ENCODE assay signal across 15 cellular contexts in genomic region chr6:71412559-71412958, GRCh38.
DNase-seq lines count a peak whose midpoint lies in the region; ATAC-seq and TF ChIP-seq lines count a peak whose summit lies in the region.
"Had no signal": no experiment of that assay in that cellular context is flagged by ENCODE, and none has a peak within 500 bp of the region (broad histone marks: within the 10 kb centered on the region; RNA-seq: fewer than 3 reads in every experiment).

No MANE protein-coding gene starts in this region.

- peak overlapping the region; percentile 1 for H3K4me3 Mint-ChIP-seq in nephron progenitor cell
- H3K4me3 Mint-ChIP-seq in activated CD8-positive, alpha-beta T cell treated with anti-CD3 and anti-CD28 coated beads for 36 hours, result no peak overlapping the region
- H3K4me3 Mint-ChIP-seq: activated T-helper 17 cell treated with anti-CD3 and anti-CD28 coated beads, Interleukin-2, amount 50 U/mL, for 72 hours had no signal

- H3K9me3 ChIP-seq in SJSA1 (replicated peaks) (no peaks in the 10 kb centered on the region), fibroblast of lung (ENCODE audit: control insufficient read depth, insufficient read depth, low read depth, low read length) (no peaks in the 10 kb centered on the region)
- H3K9me3 ChIP-seq: neutrophil had no signal

- peak overlapping the region; percentile 71 for H2AFZ ChIP-seq in fibroblast of lung (ENCODE audit: low read length)

- H3K27ac Mint-ChIP-seq in nephron progenitor cell, result peak overlapping the region; percentile 64
- no peak overlapping the region for H3K27ac Mint-ChIP-seq in activated CD8-positive, alpha-beta T cell treated with anti-CD3 and anti-CD28 coated beads for 36 hours
- H3K27ac Mint-ChIP-seq: activated T-helper 17 cell treated with anti-CD3 and anti-CD28 coated beads, Interleukin-2, amount 50 U/mL, for 72 hours had no signal

- no peak for TF ChIP-seq CTCF in 22Rv1 (IDR thresholded peaks at IDR 0.05)
- no peak for TF ChIP-seq CTCF in fibroblast of lung (conservative IDR thresholded peaks at IDR 0.05 in 1 of 2, IDR thresholded peaks at IDR 0.05 in 1 of 2; ENCODE audit: low read depth in 1 of 2, low read length in 2 of 2)
- TF ChIP-seq CTCF in nephron progenitor cell (IDR thresholded peaks at IDR 0.05), result no peak
- no peak for TF ChIP-seq CTCF in activated CD8-positive, alpha-beta T cell treated with anti-CD3 and anti-CD28 coated beads for 36 hours (IDR thresholded peaks at IDR 0.05)

- H3K4me1 ChIP-seq in SJSA1 (replicated peaks), result peaks cover 39% of the 10 kb centered on the region
- H3K4me1 ChIP-seq in fibroblast of lung (ENCODE audit: control insufficient read depth, extremely low read depth, insufficient read depth, low read length), result peaks cover 8% of the 10 kb centered on the region

- no peaks in the 10 kb centered on the region for H4K20me1 ChIP-seq in fibroblast of lung (ENCODE audit: control insufficient read depth, extremely low read depth, insufficient read depth, low read length)

- peaks cover 9% of the 10 kb centered on the region for H3K27me3 Mint-ChIP-seq in nephron progenitor cell (ENCODE audit: low read depth, poor library complexity)
- peaks cover 17% of the 10 kb centered on the region for H3K27me3 Mint-ChIP-seq in activated CD8-positive, alpha-beta T cell treated with anti-CD3 and anti-CD28 coated beads for 36 hours

- CTCF ChIA-PET in activated CD8-positive, alpha-beta T cell treated with anti-CD3 and anti-CD28 coated beads for 36 hours (lab: Charles Lee), result no interaction called here

- peaks cover 59% of the 10 kb centered on the region for H3K36me3 Mint-ChIP-seq in nephron progenitor cell (ENCODE audit: low read depth)
- no peaks in the 10 kb centered on the region for H3K36me3 Mint-ChIP-seq in activated CD8-positive, alpha-beta T cell treated with anti-CD3 and anti-CD28 coated beads for 36 hours (ENCODE audit: low read depth)

- H3K9ac ChIP-seq in fibroblast of lung (ENCODE audit: insufficient read depth, low read length), result no peak overlapping the region

- H3K36me3 ChIP-seq in SJSA1 (peaks cover 67% of the 10 kb centered on the region), fibroblast of lung (ENCODE audit: control insufficient read depth, insufficient read depth, low read length) (no peaks in the 10 kb centered on the region)
- H3K36me3 ChIP-seq: neutrophil had no signal

- intact Hi-C loops in activated CD8-positive, alpha-beta T cell treated with anti-CD3 and anti-CD28 coated beads for 36 hours (cut with micrococcal nuclease), result no loop called here
- intact Hi-C loops in left colon (cut with DNase I, micrococcal nuclease), result no loop called here

- H3K79me2 ChIP-seq in fibroblast of lung (ENCODE audit: control insufficient read depth, insufficient read depth, low read length), result peaks cover 38% of the 10 kb centered on the region

- H3K9me3 Mint-ChIP-seq in nephron progenitor cell, result no peaks in the 10 kb centered on the region
- no peaks in the 10 kb centered on the region for H3K9me3 Mint-ChIP-seq in activated CD8-positive, alpha-beta T cell treated with anti-CD3 and anti-CD28 coated beads for 36 hours
- H3K9me3 Mint-ChIP-seq: activated T-helper 17 cell treated with anti-CD3 and anti-CD28 coated beads, Interleukin-2, amount 50 U/mL, for 72 hours had no signal

- no peak overlapping the region for H3K4me3 ChIP-seq in SJSA1
- peak overlapping the region in 3 of 4 experiments; percentile 21 to 42 (median 30) for H3K4me3 ChIP-seq in fibroblast of lung (replicated peaks in 1 of 4; ENCODE audit: control extremely low read depth in 1 of 4, insufficient read depth in 1 of 4, low read depth in 3 of 4, low read length in 4 of 4)
- H3K4me3 ChIP-seq: SK-N-MC had no signal

- DNase-seq in SJSA1 (ENCODE audit: low read depth in 1 of 2, low spot score in 2 of 2) (no peak), fibroblast of lung (ENCODE audit: low read depth in 2 of 2) (peak in 1 of 2 donors; percentile 60), nephron progenitor cell (peak; percentile 19), NCI-H82 (lab: John Stamatoyannopoulos, UW) (no peak), left colon (no peak)
- DNase-seq in activated CD8-positive, alpha-beta T cell treated with anti-CD3 and anti-CD28 coated beads for 36 hours, result no peak
- no peak for DNase-seq in stimulated activated CD4-positive, alpha-beta T cell treated with anti-CD3 and anti-CD28 coated beads, Interleukin-2, amount 100 ng/mL, for 48 hours
- DNase-seq: activated CD4-positive, CD25-positive, alpha-beta regulatory T cell treated with anti-CD3 and anti-CD28 coated beads, Interleukin-2, amount 50 U/mL, for 72 hours; hypothalamus; NCI-H69; stimulated activated CD4-positive, alpha-beta T cell treated with anti-CD3 and anti-CD28 coated beads, Interleukin-4, amount 100 ng/mL, for 24 hours had no signal

- H3K27me3 ChIP-seq in SJSA1 (replicated peaks), result no peaks in the 10 kb centered on the region
- H3K27me3 ChIP-seq in fibroblast of lung (ENCODE audit: control insufficient read depth, insufficient read depth, low read length), result no peaks in the 10 kb centered on the region

- peaks cover 35% of the 10 kb centered on the region for H3K4me1 Mint-ChIP-seq in nephron progenitor cell
- peaks cover 5% of the 10 kb centered on the region for H3K4me1 Mint-ChIP-seq in activated CD8-positive, alpha-beta T cell treated with anti-CD3 and anti-CD28 coated beads for 36 hours (ENCODE audit: low read depth)
- H3K4me1 Mint-ChIP-seq: activated T-helper 17 cell treated with anti-CD3 and anti-CD28 coated beads, Interleukin-2, amount 50 U/mL, for 72 hours had no signal

- ATAC-seq in activated CD8-positive, alpha-beta T cell treated with anti-CD3 and anti-CD28 coated beads for 36 hours, result no peak
- no peak for ATAC-seq in left colon
- ATAC-seq: activated T-helper 17 cell treated with anti-CD3 and anti-CD28 coated beads, Interleukin-2, amount 50 U/mL, for 72 hours had no signal

- POLR2A ChIA-PET in activated CD8-positive, alpha-beta T cell treated with anti-CD3 and anti-CD28 coated beads for 36 hours (lab: Charles Lee), result no interaction called here

- H3K27ac ChIP-seq in 22Rv1 (peak overlapping the region; percentile 53), SJSA1 (peak overlapping the region; percentile 5; the same call in 1 of the 2 replicates), fibroblast of lung (ENCODE audit: insufficient read depth, low read length) (peak overlapping the region; percentile 63)
- H3K27ac ChIP-seq: neutrophil, SK-N-MC had no signal

- H3K4me2 ChIP-seq in fibroblast of lung (ENCODE audit: extremely low read depth, insufficient read depth, low read length), result peak overlapping the region; percentile 86

Comparison
In these comparisons a context has a peak if more than half of its experiments do, and no peak if none do; other contexts are left out.
1. H3K27ac ChIP-seq: peak in every context shown above with its lines; median percentile 63 in fibroblast of lung; 53 in 22Rv1; 5 in SJSA1.